In genomic region chrX:10071451-10072163, GRCh38 we compare ENCODE assay signal across 17 cellular contexts.
DNase-seq lines count a peak whose midpoint lies in the region; ATAC-seq and TF ChIP-seq lines count a peak whose summit lies in the region.
"Had no signal": no experiment of that assay in that cellular context is flagged by ENCODE, and none has a peak within 500 bp of the region (broad histone marks: within the 10 kb centered on the region; RNA-seq: fewer than 3 reads in every experiment).

No MANE protein-coding gene starts in this region.

- ATAC-seq in stimulated activated naive CD8-positive, alpha-beta T cell treated with anti-CD3 and anti-CD28 coated beads, Interleukin-15, Interleukin-2, amounts not matched to agents 100 U/mL and 50 U/mL, for 24 hours = no peak

- H3K4me3 ChIP-seq in choroid plexus epithelial cell (ENCODE audit: low read depth, low read length) = no peak overlapping the region
- H3K4me3 ChIP-seq in Peyer's patch = no peak overlapping the region
- H3K4me3 ChIP-seq: tibial nerve had no signal

- TF ChIP-seq CTCF in choroid plexus epithelial cell (conservative IDR thresholded peaks at IDR 0.05; ENCODE audit: low read depth, low read length) (no peak), Peyer's patch (IDR thresholded peaks at IDR 0.05) (no peak)

- peaks cover 10% of the 10 kb centered on the region for H3K4me1 Mint-ChIP-seq in stimulated activated naive CD8-positive, alpha-beta T cell treated with anti-CD3 and anti-CD28 coated beads, Interleukin-15, Interleukin-2, amounts not matched to agents 100 ng/mL and 50 ng/mL, for 24 hours (ENCODE audit: low read depth)

- no peaks in the 10 kb centered on the region for H3K4me1 ChIP-seq in Peyer's patch
- H3K4me1 ChIP-seq: tibial nerve had no signal

- no peak overlapping the region for H3K4me3 Mint-ChIP-seq in stimulated activated naive CD8-positive, alpha-beta T cell treated with anti-CD3 and anti-CD28 coated beads, Interleukin-15, Interleukin-2, amounts not matched to agents 100 ng/mL and 50 ng/mL, for 24 hours

- no peaks in the 10 kb centered on the region for H3K36me3 ChIP-seq in Peyer's patch
- H3K36me3 ChIP-seq: brain microvascular endothelial cell had no signal

- no peak overlapping the region for H3K27ac ChIP-seq in Peyer's patch
- H3K27ac ChIP-seq: brain microvascular endothelial cell, parathyroid adenoma, tibial nerve had no signal

- H3K27me3 ChIP-seq in Peyer's patch = no peaks in the 10 kb centered on the region
- H3K27me3 ChIP-seq: brain microvascular endothelial cell, tibial nerve had no signal

- TF ChIP-seq POLR2A in Peyer's patch (IDR thresholded peaks at IDR 0.05) = no peak

- H3K9me3 Mint-ChIP-seq in stimulated activated naive CD8-positive, alpha-beta T cell treated with anti-CD3 and anti-CD28 coated beads, Interleukin-15, Interleukin-2, amounts not matched to agents 100 ng/mL and 50 ng/mL, for 24 hours = no peaks in the 10 kb centered on the region

- no peaks in the 10 kb centered on the region for H3K27me3 Mint-ChIP-seq in stimulated activated naive CD8-positive, alpha-beta T cell treated with anti-CD3 and anti-CD28 coated beads, Interleukin-15, Interleukin-2, amounts not matched to agents 100 ng/mL and 50 ng/mL, for 24 hours

- no peak for DNase-seq in stimulated activated naive CD8-positive, alpha-beta T cell treated with anti-CD3 and anti-CD28 coated beads, Interleukin-15, Interleukin-2, amounts not matched to agents 100 U/mL and 50 U/mL, for 24 hours
- DNase-seq in NCI-H345 (lab: John Stamatoyannopoulos, UW) (peak; percentile 90), choroid plexus epithelial cell (ENCODE audit: low read depth) (peak; percentile 23), HT-29 (ENCODE audit: low spot score) (no peak), Peyer's patch (no peak), HUDEP-2 (lab: John Stamatoyannopoulos, UW; ENCODE audit: unreplicated experiment in 76 of 76) (no peak), glomerular visceral epithelial cell (ENCODE audit: extremely low spot score) (no peak)
- DNase-seq: activated CD4-positive, alpha-beta T cell treated with anti-CD3 and anti-CD28 coated beads, Interleukin-2, amount 50 U/mL, for 4 hours; activated effector memory CD4-positive, alpha-beta T cell treated with Interleukin-2 at 50 U/mL for 16 hours; brain microvascular endothelial cell; KBM-7; kidney; NCI-H187; T1000 had no signal

- peaks cover 6% of the 10 kb centered on the region for H3K36me3 Mint-ChIP-seq in stimulated activated naive CD8-positive, alpha-beta T cell treated with anti-CD3 and anti-CD28 coated beads, Interleukin-15, Interleukin-2, amounts not matched to agents 100 ng/mL and 50 ng/mL, for 24 hours (ENCODE audit: low read depth)

- H3K9me3 ChIP-seq in Peyer's patch = no peaks in the 10 kb centered on the region
- H3K9me3 ChIP-seq: tibial nerve had no signal

- peak overlapping the region; percentile 45 for H3K27ac Mint-ChIP-seq in stimulated activated naive CD8-positive, alpha-beta T cell treated with anti-CD3 and anti-CD28 coated beads, Interleukin-15, Interleukin-2, amounts not matched to agents 100 ng/mL and 50 ng/mL, for 24 hours

Comparison
In these comparisons a context has a peak if more than half of its experiments do, and no peak if none do; other contexts are left out.
1. DNase-seq: peak in NCI-H345 (single experiment) and choroid plexus epithelial cell (single experiment); none in stimulated activated naive CD8-positive, alpha-beta T cell treated with anti-CD3 and anti-CD28 coated beads, Interleukin-15, Interleukin-2, amounts not matched to agents 100 U/mL and 50 U/mL, for 24 hours (single experiment), HT-29 (single experiment), Peyer's patch (0 of 3), HUDEP-2 (0 of 76) and glomerular visceral epithelial cell (single experiment).